ENCODE assay signal across 5 cellular contexts in the genomic region with DNA sequence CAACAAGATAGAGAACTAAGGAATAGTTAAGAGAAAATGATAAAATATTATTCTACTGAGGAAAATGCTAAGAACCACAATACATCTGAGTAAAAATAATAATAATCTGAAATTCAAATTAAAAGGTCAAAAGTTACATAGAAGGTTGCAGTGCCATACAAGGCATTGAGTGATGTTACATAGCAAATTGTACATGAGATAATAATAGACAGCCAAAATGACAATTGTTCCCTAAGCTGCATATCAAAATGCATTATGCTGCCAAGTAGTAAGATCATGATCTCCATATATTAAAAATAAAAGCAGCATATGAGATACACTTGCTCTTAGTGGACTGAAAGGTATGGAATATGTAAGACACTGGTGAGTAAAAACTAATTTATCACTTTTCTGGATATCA.
"Had no signal": no experiment of that assay in that cellular context is flagged by ENCODE, and none has a peak within 500 bp of the region (broad histone marks: within the 10 kb centered on the region; RNA-seq: fewer than 3 reads in every experiment).

No MANE protein-coding gene starts in this region.

- H3K27ac ChIP-seq: HL-60 had no signal

- H3K4me3 ChIP-seq: K562 had no signal

- DNase-seq: IMR-90, KBM-7, KG1 had no signal
